28 cellular contexts compared by ENCODE assay signal in genomic region chr2:24418166-24418843, GRCh38. TPM values are rescaled to one million over a fixed set of nuclear protein-coding genes. Genes with fewer than 3 reads are reported as not detected.
DNase-seq lines count a peak whose midpoint lies in the region; ATAC-seq and TF ChIP-seq lines count a peak whose summit lies in the region.
"Had no signal": no experiment of that assay in that cellular context is flagged by ENCODE, and none has a peak within 500 bp of the region (broad histone marks: within the 10 kb centered on the region; RNA-seq: fewer than 3 reads in every experiment).

No MANE protein-coding gene starts in this region.

- H3K9me3 ChIP-seq in mammary epithelial cell (replicated peaks; ENCODE audit: insufficient read depth, low read length) (no peaks in the 10 kb centered on the region), Panc1 (ENCODE audit: control insufficient read depth, insufficient read depth, low read depth, low read length) (0 out of 2 replicates have a peak, but pooled peaks cover 7% of the 10 kb centered on the region), esophagus squamous epithelium (no peaks in the 10 kb centered on the region)
- H3K9me3 ChIP-seq: ascending aorta, BE2C, upper lobe of left lung had no signal

- H3K79me2 ChIP-seq in mammary epithelial cell (ENCODE audit: insufficient read depth, low read length): no peaks in the 10 kb centered on the region

- CTCF ChIA-PET in mammary epithelial cell (lab: Charles Lee; ENCODE audit: low non-redundant PET) (interaction anchor here (0.6 to 0.7 kb wide), 2 partner anchors 38 to 256 kb away, joined by 3 to 8 read pairs; no protein-coding TSS in a partner anchor), MCF 10A (lab: Yijun Ruan, JAX) (interaction anchor here (0.5 to 0.8 kb wide), 4 partner anchors 348 to 962 kb away, joined by 3 to 5 read pairs (median 4); no protein-coding TSS in a partner anchor), Panc1 (lab: Charles Lee) (interaction anchor here (0.5 kb wide), 1 partner anchor 48 kb away, joined by 4 read pairs; no protein-coding TSS in a partner anchor)
- CTCF ChIA-PET in activated CD8-positive, alpha-beta T cell treated with anti-CD3 and anti-CD28 coated beads, Interleukin-2, amount 10 ng/mL, durations not matched to agents 7 days and 5 days (lab: Charles Lee): interaction anchor here (1.4 to 2.1 kb wide), 2 partner anchors 8 to 410 kb away, joined by 4 to 7 read pairs; no protein-coding TSS in a partner anchor

- no peaks in the 10 kb centered on the region for H3K9me3 Mint-ChIP-seq in MCF 10A (ENCODE audit: unreplicated experiment)
- peaks cover 7% of the 10 kb centered on the region for H3K9me3 Mint-ChIP-seq in type B pancreatic cell
- H3K9me3 Mint-ChIP-seq in activated CD8-positive, alpha-beta T cell treated with anti-CD3 and anti-CD28 coated beads, Interleukin-2, amount 10 ng/mL, durations not matched to agents 7 days and 5 days (ENCODE audit: insufficient read depth): no peaks in the 10 kb centered on the region
- H3K9me3 Mint-ChIP-seq: activated naive CD4-positive, alpha-beta T cell treated with anti-CD3 and anti-CD28 coated beads, Interleukin-2, amount 50 U/mL, for 24 hours; central memory CD8-positive, alpha-beta T cell had no signal

- H3K27ac Mint-ChIP-seq in MCF 10A (ENCODE audit: low read depth, unreplicated experiment) (no peak overlapping the region), type B pancreatic cell (peak overlapping the region; percentile 23)
- H3K27ac Mint-ChIP-seq in activated CD8-positive, alpha-beta T cell treated with anti-CD3 and anti-CD28 coated beads, Interleukin-2, amount 10 ng/mL, durations not matched to agents 7 days and 5 days: no peak overlapping the region
- H3K27ac Mint-ChIP-seq: activated CD4-positive, alpha-beta T cell treated with anti-CD3 and anti-CD28 coated beads for 36 hours; activated naive CD4-positive, alpha-beta T cell treated with anti-CD3 and anti-CD28 coated beads, Interleukin-2, amount 50 U/mL, for 24 hours; activated T-cell treated with anti-CD3 and anti-CD28 coated beads, Interleukin-2, amount 50 U/mL, for 72 hours; T-cell had no signal

- no peaks in the 10 kb centered on the region for H3K4me1 ChIP-seq in mammary epithelial cell (ENCODE audit: insufficient read depth, low read length)
- no peaks in the 10 kb centered on the region for H3K4me1 ChIP-seq in Panc1 (ENCODE audit: control insufficient read depth, insufficient read depth, low read length)
- peaks cover 0 to 19% (median 3%) of the 10 kb centered on the region in 3 donors for H3K4me1 ChIP-seq in esophagus squamous epithelium
- H3K4me1 ChIP-seq: ascending aorta, BE2C, heart left ventricle, upper lobe of left lung had no signal

- BruUV-seq in mammary epithelial cell (replicated peaks; lab: Mats Ljungman, UMichigan) (no TSS peak), MCF 10A (replicated peaks; lab: Mats Ljungman, UMichigan) (no TSS peak), Panc1 (replicated peaks; lab: Mats Ljungman, UMichigan) (no TSS peak)

- no peak overlapping the region for H3K4me3 Mint-ChIP-seq in MCF 10A (ENCODE audit: unreplicated experiment)
- no peak overlapping the region for H3K4me3 Mint-ChIP-seq in type B pancreatic cell
- no peak overlapping the region for H3K4me3 Mint-ChIP-seq in activated CD8-positive, alpha-beta T cell treated with anti-CD3 and anti-CD28 coated beads, Interleukin-2, amount 10 ng/mL, durations not matched to agents 7 days and 5 days
- H3K4me3 Mint-ChIP-seq: activated CD4-positive, alpha-beta T cell treated with anti-CD3 and anti-CD28 coated beads for 36 hours; activated naive CD4-positive, alpha-beta T cell treated with anti-CD3 and anti-CD28 coated beads, Interleukin-2, amount 50 U/mL, for 24 hours; activated T-cell treated with anti-CD3 and anti-CD28 coated beads, Interleukin-2, amount 50 U/mL, for 72 hours; central memory CD8-positive, alpha-beta T cell; IgD-negative memory B cell; T-cell had no signal

- H3K36me3 Mint-ChIP-seq in MCF 10A (ENCODE audit: insufficient read depth, unreplicated experiment) (peaks cover 4% of the 10 kb centered on the region), type B pancreatic cell (no peaks in the 10 kb centered on the region)
- no peaks in the 10 kb centered on the region for H3K36me3 Mint-ChIP-seq in activated CD8-positive, alpha-beta T cell treated with anti-CD3 and anti-CD28 coated beads, Interleukin-2, amount 10 ng/mL, durations not matched to agents 7 days and 5 days (ENCODE audit: low read depth)
- H3K36me3 Mint-ChIP-seq: activated naive CD4-positive, alpha-beta T cell treated with anti-CD3 and anti-CD28 coated beads, Interleukin-2, amount 50 U/mL, for 24 hours; IgD-negative memory B cell; T-cell had no signal

- TF ChIP-seq POLR2A in esophagus squamous epithelium (IDR thresholded peaks at IDR 0.05): no peak

- H3K27me3 ChIP-seq in mammary epithelial cell (ENCODE audit: insufficient read depth, low read length) (no peaks in the 10 kb centered on the region), Panc1 (ENCODE audit: control insufficient read depth, insufficient read depth, low read length) (no peaks in the 10 kb centered on the region), esophagus squamous epithelium (no peaks in the 10 kb centered on the region)
- H3K27me3 ChIP-seq: ascending aorta, BE2C, dorsolateral prefrontal cortex, heart left ventricle, upper lobe of left lung had no signal

- H3K4me2 ChIP-seq in mammary epithelial cell (ENCODE audit: insufficient read depth, low read depth, low read length): peak overlapping the region; percentile 16

- peak; percentile 10 for DNase-seq in mammary epithelial cell
- DNase-seq in MCF 10A (ENCODE audit: unreplicated experiment): no peak
- DNase-seq in Panc1 (ENCODE audit: low read depth, low spot score): no peak
- DNase-seq in iPS DF 4.7 (ENCODE audit: extremely low read depth, low spot score): peak; percentile 62
- no peak for DNase-seq in type B pancreatic cell (ENCODE audit: extremely low spot score, unreplicated experiment)
- DNase-seq in esophagus squamous epithelium (lab: John Stamatoyannopoulos, UW): no peak
- DNase-seq in cardiac septum (ENCODE audit: low spot score): no peak
- no peak for DNase-seq in activated CD8-positive, alpha-beta T cell treated with anti-CD3 and anti-CD28 coated beads, Interleukin-2, amount 10 ng/mL, durations not matched to agents 7 days and 5 days
- DNase-seq: activated CD4-positive, alpha-beta T cell treated with anti-CD3 and anti-CD28 coated beads for 36 hours; activated T-cell treated with anti-CD3 and anti-CD28 coated beads, Interleukin-2, amount 50 U/mL, for 72 hours; BE2C; COR-L47; DND-41; dorsolateral prefrontal cortex; GOT3; heart left ventricle; MV-4-11; NCI-H187; NCI-H748 treated with DMSO at 0.1 percent for 48 hours; nucleus accumbens; retina; stimulated activated CD4-positive, alpha-beta T cell treated with anti-CD3 and anti-CD28 coated beads, Interleukin-12 subunit alpha, Interleukin-12 subunit beta, amount 100 ng/mL, for 4 hours; T-cell had no signal

- in situ Hi-C loops in mammary epithelial cell (cut with MboI; ENCODE audit: low sequenced_read_pairs in 2 of 2): loop anchor here (10.0 to 25.0 kb wide), 3 partner anchors 406 to 719 kb away; no protein-coding TSS in a partner anchor
- in situ Hi-C loops in Panc1 (cut with HindIII; ENCODE audit: low pct_unique_long_range_greater_than_20kb, low sequenced_read_pairs): no loop called here

- ATAC-seq in Panc1: peak; percentile 46; the same call in 1 of the 2 replicates
- no peak for ATAC-seq in activated CD8-positive, alpha-beta T cell treated with anti-CD3 and anti-CD28 coated beads, Interleukin-2, amount 10 ng/mL, durations not matched to agents 7 days and 5 days
- ATAC-seq: heart left ventricle, T-cell had no signal

- H2AFZ ChIP-seq in mammary epithelial cell (ENCODE audit: low read depth, low read length): peak overlapping the region; percentile 26

- no peak overlapping the region for H3K9ac ChIP-seq in mammary epithelial cell (ENCODE audit: insufficient read depth, low read length)

- H3K27me3 Mint-ChIP-seq in MCF 10A (ENCODE audit: insufficient read depth, unreplicated experiment): no peaks in the 10 kb centered on the region
- no peaks in the 10 kb centered on the region for H3K27me3 Mint-ChIP-seq in type B pancreatic cell
- peaks cover 2% of the 10 kb centered on the region for H3K27me3 Mint-ChIP-seq in activated CD8-positive, alpha-beta T cell treated with anti-CD3 and anti-CD28 coated beads, Interleukin-2, amount 10 ng/mL, durations not matched to agents 7 days and 5 days (ENCODE audit: low read depth)
- H3K27me3 Mint-ChIP-seq: activated CD4-positive, alpha-beta T cell treated with anti-CD3 and anti-CD28 coated beads for 36 hours; central memory CD8-positive, alpha-beta T cell; IgD-negative memory B cell; T-cell had no signal

- H3K4me3 ChIP-seq in mammary epithelial cell (replicated peaks in 1 of 3; ENCODE audit: insufficient read depth in 1 of 3, low read depth in 2 of 3, low read length in 3 of 3) (no peak overlapping the region), Panc1 (ENCODE audit: low read depth in 2 of 2, low read length in 2 of 2) (no peak overlapping the region), esophagus squamous epithelium (no peak overlapping the region)
- H3K4me3 ChIP-seq: ascending aorta, dorsolateral prefrontal cortex, heart left ventricle, upper lobe of left lung had no signal

- WGBS in mammary epithelial cell (ENCODE audit: low coverage, missing lambda C conversion rate): 86% methylated on average over 2 of the region's 2 CpGs
- WGBS in esophagus squamous epithelium, 2 donors: 43 to 62% methylated on average over 1 to 2 of the region's 2 CpGs

- dilution Hi-C loops in mammary epithelial cell (cut with HindIII; ENCODE audit: low sequenced_read_pairs): no loop called here

- POLR2A ChIA-PET in MCF 10A (lab: Yijun Ruan, JAX): interaction anchor here (1.0 kb wide), 1 partner anchor 8 kb away, joined by 3 read pairs; no protein-coding TSS in a partner anchor
- POLR2A ChIA-PET in Panc1 (lab: Charles Lee): no interaction called here
- POLR2A ChIA-PET in activated CD8-positive, alpha-beta T cell treated with anti-CD3 and anti-CD28 coated beads, Interleukin-2, amount 10 ng/mL, durations not matched to agents 7 days and 5 days (lab: Charles Lee): no interaction called here

- H3K36me3 ChIP-seq in mammary epithelial cell (ENCODE audit: insufficient read depth, low read length): no peaks in the 10 kb centered on the region
- no peaks in the 10 kb centered on the region for H3K36me3 ChIP-seq in Panc1 (ENCODE audit: control insufficient read depth, insufficient read depth, low read length)
- H3K36me3 ChIP-seq in esophagus squamous epithelium: no peaks in the 10 kb centered on the region
- H3K36me3 ChIP-seq: ascending aorta, BE2C, heart left ventricle, upper lobe of left lung had no signal

- H3K4me1 Mint-ChIP-seq in MCF 10A (ENCODE audit: insufficient read depth, unreplicated experiment) (no peaks in the 10 kb centered on the region), type B pancreatic cell (ENCODE audit: unreplicated experiment) (no peaks in the 10 kb centered on the region)
- no peaks in the 10 kb centered on the region for H3K4me1 Mint-ChIP-seq in activated CD8-positive, alpha-beta T cell treated with anti-CD3 and anti-CD28 coated beads, Interleukin-2, amount 10 ng/mL, durations not matched to agents 7 days and 5 days (ENCODE audit: low read depth)
- H3K4me1 Mint-ChIP-seq: activated CD4-positive, alpha-beta T cell treated with anti-CD3 and anti-CD28 coated beads for 36 hours; activated naive CD4-positive, alpha-beta T cell treated with anti-CD3 and anti-CD28 coated beads, Interleukin-2, amount 50 U/mL, for 24 hours; central memory CD8-positive, alpha-beta T cell; T-cell had no signal

- TF ChIP-seq CTCF in mammary epithelial cell (conservative IDR thresholded peaks at IDR 0.05 in 1 of 2, IDR thresholded peaks at IDR 0.05 in 1 of 2; ENCODE audit: extremely low read depth in 1 of 2, insufficient read depth in 1 of 2, low read depth in 1 of 2, low read length in 2 of 2) (no peak), MCF 10A (IDR thresholded peaks at IDR 0.05; ENCODE audit: unreplicated experiment) (no peak), Panc1 (IDR thresholded peaks at IDR 0.05) (no peak), type B pancreatic cell (conservative IDR thresholded peaks at IDR 0.05) (no peak), esophagus squamous epithelium (IDR thresholded peaks at IDR 0.05) (no peak)

- H4K20me1 ChIP-seq in mammary epithelial cell (ENCODE audit: insufficient read depth, low read length): no peaks in the 10 kb centered on the region

- intact Hi-C loops in mammary epithelial cell (cut with micrococcal nuclease) (no loop called here), MCF 10A (cut with micrococcal nuclease) (no loop called here), Panc1 (cut with micrococcal nuclease; ENCODE audit: unreplicated experiment) (no loop called here), esophagus squamous epithelium (cut with DNase I) (no loop called here), cardiac septum (cut with DNase I) (no loop called here)

- H3K27ac ChIP-seq in mammary epithelial cell (ENCODE audit: insufficient read depth, low read depth, low read length) (no peak overlapping the region), Panc1 (ENCODE audit: low read length) (no peak overlapping the region), esophagus squamous epithelium (peak overlapping the region in 1 of 4 donors; percentile 42)
- H3K27ac ChIP-seq: ascending aorta, dorsolateral prefrontal cortex, heart left ventricle, upper lobe of left lung had no signal

RNA-seq across cellular contexts. Expression of gene ITSN2, which starts 58.0 kb away (rescaled TPM):
- 10 to 100 TPM; 27.8 to 34.2 TPM for total RNA-seq in mammary epithelial cell
- 14.1 TPM for polyA plus RNA-seq in mammary epithelial cell
- polyA minus RNA-seq in mammary epithelial cell: 12.8 TPM
- total RNA-seq in MCF 10A (2022): 36.5 and 40.8 TPM in 2 replicates
- 57.7 TPM for total RNA-seq in Panc1 (2021; ENCODE audit: unreplicated experiment)
- 24.1 TPM for polyA plus RNA-seq in Panc1 (2012; ENCODE audit: insufficient read length)
- 18.9 and 24.8 TPM in 2 replicates for total RNA-seq in type B pancreatic cell (ENCODE audit: low replicate concordance)
- total RNA-seq in esophagus squamous epithelium: 10 to 100 TPM; 58.3 to 98.0 (median 65.3) TPM
- total RNA-seq in cardiac septum: 46.1 TPM
- 10 to 100 TPM; 69.7 to 71.2 TPM for total RNA-seq in activated CD8-positive, alpha-beta T cell treated with anti-CD3 and anti-CD28 coated beads, Interleukin-2, amount 10 ng/mL, durations not matched to agents 7 days and 5 days

Comparison
In these comparisons a context has a peak if more than half of its experiments do, and no peak if none do; other contexts are left out.
1. DNase-seq: peak in mammary epithelial cell (single experiment) and iPS DF 4.7 (single experiment); none in MCF 10A (single experiment), Panc1 (single experiment), type B pancreatic cell (single experiment), esophagus squamous epithelium (single experiment), cardiac septum (single experiment) and activated CD8-positive, alpha-beta T cell treated with anti-CD3 and anti-CD28 coated beads, Interleukin-2, amount 10 ng/mL, durations not matched to agents 7 days and 5 days (single experiment).